ENCODE assay signal across 17 cellular contexts in the genomic region with DNA sequence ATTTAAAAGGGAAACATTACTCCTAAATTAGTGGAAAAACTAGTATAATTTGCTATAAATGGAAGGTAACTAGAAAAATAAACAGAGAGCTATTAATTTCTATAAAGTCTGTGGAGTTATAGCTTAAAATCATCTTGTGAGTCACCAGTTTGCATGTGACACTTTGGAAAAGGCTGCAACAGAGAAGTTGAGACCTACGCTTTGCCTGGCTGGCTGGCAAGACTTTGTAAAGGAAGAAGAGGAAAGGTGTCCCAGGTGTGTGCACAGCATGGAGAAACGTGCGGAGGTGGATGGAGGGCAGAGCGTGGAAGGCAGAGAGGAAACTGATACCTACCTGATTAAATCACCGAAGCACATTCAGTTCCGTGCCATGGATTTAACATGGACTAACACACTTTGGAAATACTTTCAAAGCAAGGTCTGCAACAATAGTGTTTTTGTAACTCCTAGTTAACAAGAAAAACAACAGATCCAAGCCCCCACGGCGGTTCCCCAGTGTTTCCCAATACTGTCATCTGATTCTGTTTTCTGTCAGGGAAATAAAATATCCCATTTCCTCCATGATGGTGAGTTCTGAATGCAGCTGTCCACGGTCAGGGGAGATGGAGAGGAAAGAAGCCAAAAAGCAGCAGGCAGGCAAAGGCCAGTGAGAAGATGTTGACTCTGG.
A peak's percentile ranks its signal among the peaks of the same experiment; 100 is the strongest.
DNase-seq lines count a peak whose midpoint lies in the region; ATAC-seq, FAIRE-seq and TF ChIP-seq lines count a peak whose summit lies in the region.
"Had no signal": no experiment of that assay in that cellular context is flagged by ENCODE, and none has a peak within 500 bp of the region (broad histone marks: within the 10 kb centered on the region; RNA-seq: fewer than 3 reads in every experiment).

No MANE protein-coding gene starts in this region.

- H3K36me3 ChIP-seq in skeletal muscle satellite cell (ENCODE audit: insufficient read depth, low read length), result no peaks in the 10 kb centered on the region
- H3K36me3 ChIP-seq: colonic mucosa, heart left ventricle, pancreas had no signal

- DNase-seq in CD4-positive, alpha-beta T cell, result no peak
- DNase-seq in NCI-H2171 treated with DMSO at 0.1 percent for 48 hours (lab: John Stamatoyannopoulos, UW) (peak; percentile 80), fibroblast of villous mesenchyme (ENCODE audit: low read depth) (peak; percentile 31), D721Med (ENCODE audit: insufficient read length, low spot score) (no peak), HTR-8/SVneo (ENCODE audit: insufficient read length, low spot score) (no peak)
- DNase-seq: colonic mucosa; heart left ventricle; KG1; NCI-H1436 treated with DMSO at 0.1 percent for 48 hours; NCI-H446; pancreas; stimulated activated naive CD8-positive, alpha-beta T cell treated with anti-CD3 and anti-CD28 coated beads, Interleukin-15, amount 100 ng/mL, for 72 hours had no signal

- CTCF ChIA-PET in CD4-positive, alpha-beta T cell (lab: Charles Lee), result no interaction called here

- TF ChIP-seq CTCF in CD4-positive, alpha-beta T cell (IDR thresholded peaks at IDR 0.05), result no peak
- TF ChIP-seq CTCF in fibroblast of villous mesenchyme (IDR thresholded peaks at IDR 0.05; ENCODE audit: insufficient read depth, low read depth, low read length), result no peak
- no peak for TF ChIP-seq CTCF in D721Med (IDR thresholded peaks at IDR 0.05; ENCODE audit: insufficient read depth, missing control alignments)

- no peak overlapping the region for H3K27ac ChIP-seq in CD4-positive, alpha-beta T cell (ENCODE audit: low read depth, low read length)
- H3K27ac ChIP-seq: colonic mucosa had no signal

- intact Hi-C loops in CD4-positive, alpha-beta T cell (cut with DNase I, micrococcal nuclease), result loop anchor here in 1 of 2 experiments (5.0 kb wide), 1 partner anchor 36 kb away; no protein-coding TSS in a partner anchor

- H3K4me3 Mint-ChIP-seq in CD4-positive, alpha-beta T cell, result no peak overlapping the region
- H3K4me3 Mint-ChIP-seq: activated T-helper 17 cell treated with anti-CD3 and anti-CD28 coated beads, Interleukin-2, amount 50 U/mL, for 72 hours; B cell; stimulated activated naive CD8-positive, alpha-beta T cell treated with anti-CD3 and anti-CD28 coated beads, Interleukin-15, amount 100 ng/mL, for 72 hours had no signal

- no peaks in the 10 kb centered on the region for H3K27me3 ChIP-seq in CD4-positive, alpha-beta T cell (ENCODE audit: control insufficient read depth, insufficient read depth, low read length)
- H3K27me3 ChIP-seq in skeletal muscle satellite cell (ENCODE audit: control insufficient read depth, insufficient read depth, low read length), result no peaks in the 10 kb centered on the region
- H3K27me3 ChIP-seq: colonic mucosa, heart left ventricle, pancreas had no signal

- no peak overlapping the region for H3K4me3 ChIP-seq in fibroblast of villous mesenchyme (ENCODE audit: low read depth, low read length)
- no peak overlapping the region for H3K4me3 ChIP-seq in skeletal muscle satellite cell (ENCODE audit: low read length)
- H3K4me3 ChIP-seq: colonic mucosa, heart left ventricle, pancreas had no signal

- no peaks in the 10 kb centered on the region for H3K27me3 Mint-ChIP-seq in CD4-positive, alpha-beta T cell
- H3K27me3 Mint-ChIP-seq: activated T-helper 17 cell treated with anti-CD3 and anti-CD28 coated beads, Interleukin-2, amount 50 U/mL, for 72 hours; B cell; stimulated activated naive CD8-positive, alpha-beta T cell treated with anti-CD3 and anti-CD28 coated beads, Interleukin-15, amount 100 ng/mL, for 72 hours had no signal

- no peak for ATAC-seq in CD4-positive, alpha-beta T cell (ENCODE audit: poor library complexity)
- no peak for ATAC-seq in GM21367 (IDR thresholded peaks at IDR 0.05; ENCODE audit: unreplicated experiment)
- ATAC-seq: activated T-helper 17 cell treated with anti-CD3 and anti-CD28 coated beads, Interleukin-2, amount 50 U/mL, for 72 hours; heart left ventricle; stimulated activated naive CD8-positive, alpha-beta T cell treated with anti-CD3 and anti-CD28 coated beads, Interleukin-15, amount 100 ng/mL, for 72 hours had no signal

- H3K4me1 Mint-ChIP-seq in CD4-positive, alpha-beta T cell (ENCODE audit: low read depth), result peaks cover 46% of the 10 kb centered on the region

- POLR2A ChIA-PET in CD4-positive, alpha-beta T cell (lab: Charles Lee), result interaction anchor here (0.6 kb wide), 1 partner anchor 22 kb away, joined by 3 read pairs; no protein-coding TSS in a partner anchor

- peak overlapping the region; percentile 1 for H3K27ac Mint-ChIP-seq in CD4-positive, alpha-beta T cell
- H3K27ac Mint-ChIP-seq: activated T-helper 17 cell treated with anti-CD3 and anti-CD28 coated beads, Interleukin-2, amount 50 U/mL, for 72 hours; B cell had no signal

- peak overlapping the region; percentile 68 for H3K4me2 ChIP-seq in skeletal muscle satellite cell (ENCODE audit: low read length)

- no peaks in the 10 kb centered on the region for H3K9me3 ChIP-seq in CD4-positive, alpha-beta T cell (ENCODE audit: control insufficient read depth, low read length)
- no peaks in the 10 kb centered on the region for H3K9me3 ChIP-seq in skeletal muscle satellite cell (replicated peaks; ENCODE audit: low read length)
- H3K9me3 ChIP-seq: colonic mucosa, heart left ventricle, pancreas had no signal

- H3K9ac ChIP-seq in skeletal muscle satellite cell (ENCODE audit: low read depth, low read length), result no peak overlapping the region

- H3K9me3 Mint-ChIP-seq in CD4-positive, alpha-beta T cell, result no peaks in the 10 kb centered on the region
- H3K9me3 Mint-ChIP-seq: activated T-helper 17 cell treated with anti-CD3 and anti-CD28 coated beads, Interleukin-2, amount 50 U/mL, for 72 hours; stimulated activated naive CD8-positive, alpha-beta T cell treated with anti-CD3 and anti-CD28 coated beads, Interleukin-15, amount 100 ng/mL, for 72 hours had no signal

- FAIRE-seq in D721Med (lab: Jason Lieb, UNC) (no peak), HTR-8/SVneo (lab: Jason Lieb, UNC) (no peak)
- FAIRE-seq: GM18507, pancreas had no signal

- no peaks in the 10 kb centered on the region for H3K36me3 Mint-ChIP-seq in CD4-positive, alpha-beta T cell (ENCODE audit: low read depth)

- peaks cover 35% of the 10 kb centered on the region for H3K4me1 ChIP-seq in skeletal muscle satellite cell (ENCODE audit: control insufficient read depth, insufficient read depth, low read length)
- H3K4me1 ChIP-seq: colonic mucosa, pancreas had no signal

Comparison
In these comparisons a context has a peak if more than half of its experiments do, and no peak if none do; other contexts are left out.
1. DNase-seq: peak in NCI-H2171 treated with DMSO at 0.1 percent for 48 hours (single experiment) and fibroblast of villous mesenchyme (single experiment); none in CD4-positive, alpha-beta T cell (0 of 10), D721Med (single experiment) and HTR-8/SVneo (single experiment).